20 cellular contexts compared by ENCODE assay signal in the genomic region with DNA sequence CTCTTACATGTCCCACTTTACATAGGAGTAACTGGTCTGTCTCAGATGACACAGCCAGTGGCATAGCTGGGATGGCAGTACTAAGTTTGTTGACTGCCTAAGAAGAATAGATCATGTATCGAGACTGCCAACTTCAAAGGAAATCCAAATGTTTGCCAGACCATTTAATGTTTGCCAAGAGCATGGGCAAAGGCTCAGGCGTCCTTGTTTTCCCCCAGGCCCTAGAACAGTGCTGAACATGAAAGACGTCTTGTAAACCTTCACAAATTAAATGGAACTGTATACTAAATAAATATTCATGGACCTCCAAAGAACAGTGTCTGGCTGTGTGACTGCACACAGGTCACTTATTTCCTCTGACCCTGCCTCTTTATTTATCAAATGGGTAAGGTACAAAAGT.
DNase-seq lines count a peak whose midpoint lies in the region; ATAC-seq, FAIRE-seq and TF ChIP-seq lines count a peak whose summit lies in the region.
"Had no signal": no experiment of that assay in that cellular context is flagged by ENCODE, and none has a peak within 500 bp of the region (broad histone marks: within the 10 kb centered on the region; RNA-seq: fewer than 3 reads in every experiment).

No MANE protein-coding gene starts in this region.

- H3K27ac ChIP-seq in OCI-LY3 (ENCODE audit: low read length) (no peak overlapping the region), HepG2 (ENCODE audit: extremely low read length, insufficient read depth, low read length) (no peak overlapping the region), OCI-LY7 (ENCODE audit: low read depth, low read length, poor library complexity, severe bottlenecking) (no peak overlapping the region)
- H3K27ac ChIP-seq: Peyer's patch, SJSA1 had no signal

- peaks cover 0 to under 1% (median 0%) of the 10 kb centered on the region in 3 donors for H3K27me3 Mint-ChIP-seq in immature natural killer cell (ENCODE audit: low read depth in 3 of 3)

- H3K36me3 ChIP-seq in OCI-LY3 (replicated peaks; ENCODE audit: low read depth, low read length) (no peaks in the 10 kb centered on the region), HepG2 (replicated peaks in 1 of 2; ENCODE audit: control insufficient read depth in 1 of 2, insufficient read depth in 2 of 2, low read length in 2 of 2) (no peaks in the 10 kb centered on the region), OCI-LY7 (ENCODE audit: insufficient read depth, low read length) (no peaks in the 10 kb centered on the region)
- H3K36me3 ChIP-seq: BE2C, Peyer's patch, SJSA1 had no signal

- no peak overlapping the region for H3K4me3 Mint-ChIP-seq in immature natural killer cell
- H3K4me3 Mint-ChIP-seq: CD4-positive, CD25-positive, alpha-beta regulatory T cell had no signal

- H3K79me2 ChIP-seq in OCI-LY3 (ENCODE audit: low read length) (no peaks in the 10 kb centered on the region), HepG2 (ENCODE audit: insufficient read depth, low read length) (no peaks in the 10 kb centered on the region), OCI-LY7 (ENCODE audit: insufficient read depth, low read depth, low read length) (no peaks in the 10 kb centered on the region)

- H2AFZ ChIP-seq in OCI-LY3 (ENCODE audit: low read depth, low read length) = no peak overlapping the region
- H2AFZ ChIP-seq in HepG2 (ENCODE audit: low read length) = no peak overlapping the region
- H2AFZ ChIP-seq in OCI-LY7 (ENCODE audit: low read length) = no peak overlapping the region

- H3K4me1 ChIP-seq in OCI-LY3 (ENCODE audit: low read length) = peaks cover 36% of the 10 kb centered on the region
- peaks cover 17% of the 10 kb centered on the region for H3K4me1 ChIP-seq in HepG2 (ENCODE audit: insufficient read depth, low read length)
- H3K4me1 ChIP-seq in OCI-LY7 (ENCODE audit: insufficient read depth, low read length, poor library complexity, severe bottlenecking) = no peaks in the 10 kb centered on the region
- H3K4me1 ChIP-seq: BE2C, Caco-2, Peyer's patch, SJSA1 had no signal

- H4K20me1 ChIP-seq in OCI-LY3 (ENCODE audit: insufficient read depth, low read length) (no peaks in the 10 kb centered on the region), HepG2 (ENCODE audit: insufficient read depth, low read length) (no peaks in the 10 kb centered on the region), OCI-LY7 (ENCODE audit: insufficient read depth, low read length) (no peaks in the 10 kb centered on the region)

- in situ Hi-C loops in HepG2 (cut with HindIII; ENCODE audit: extremely low pct_ligation_motif_present, low pct_unique_long_range_greater_than_20kb) = no loop called here

- TF ChIP-seq CTCF in OCI-LY3 (IDR thresholded peaks at IDR 0.05; ENCODE audit: low read depth, low read length) (no peak), HepG2 (CRISPR knock-in tag; IDR thresholded peaks at IDR 0.05) (no peak), OCI-LY7 (conservative IDR thresholded peaks at IDR 0.05; ENCODE audit: low read length) (no peak)

- no peak for TF ChIP-seq POLR2A in HepG2 (IDR thresholded peaks at IDR 0.05; ENCODE audit: insufficient read depth in 1 of 2, low read depth in 2 of 2, low read length in 2 of 2)

- peaks cover 1 to 10% (median 3%) of the 10 kb centered on the region in 6 donors for H3K9me3 Mint-ChIP-seq in immature natural killer cell

- FAIRE-seq in HepG2 (lab: Jason Lieb, UNC) = no peak
- FAIRE-seq: GM18507, H1 had no signal

- ATAC-seq in HepG2 (peak; percentile 63), HG03457 (IDR thresholded peaks at IDR 0.05; ENCODE audit: unreplicated experiment) (no peak), HG02840 (IDR thresholded peaks at IDR 0.05; ENCODE audit: low FRiP score, unreplicated experiment) (no peak)

- POLR2A ChIA-PET in HepG2 (lab: Yijun Ruan, JAX) (no interaction called here), OCI-LY7 (lab: Charles Lee) (no interaction called here)

- H3K9me2 ChIP-seq in OCI-LY7 (ENCODE audit: insufficient read depth, low read length) = no peaks in the 10 kb centered on the region

- no peak overlapping the region for H3K9ac ChIP-seq in OCI-LY3 (ENCODE audit: low read length)
- H3K9ac ChIP-seq in HepG2 (ENCODE audit: insufficient read depth, low read depth, low read length) = no peak overlapping the region

- TF ChIP-seq EP300 in HepG2 (IDR thresholded peaks at IDR 0.05; ENCODE audit: low read depth in 2 of 2, low read length in 2 of 2) (0 out of 4 replicates have a peak, but pooled peaks of 1 of the 2 experiments have one; percentile 9), HepG2 (CRISPR knock-in tag; IDR thresholded peaks at IDR 0.05; ENCODE audit: borderline replicate concordance) (no peak)

- H3K4me1 Mint-ChIP-seq in immature natural killer cell = no peaks in the 10 kb centered on the region

- H3K4me2 ChIP-seq in OCI-LY3 (ENCODE audit: low read length) (peak overlapping the region; percentile 31), HepG2 (ENCODE audit: low read depth, low read length) (no peak overlapping the region), OCI-LY7 (ENCODE audit: low read length) (no peak overlapping the region)

- CTCF ChIA-PET in HepG2 (lab: Yijun Ruan, JAX; ENCODE audit: low intra/inter-chr PET ratio, low total read pairs) = no interaction called here
- CTCF ChIA-PET in OCI-LY7 (lab: Charles Lee; ENCODE audit: unreplicated experiment) = no interaction called here

- H3K36me3 Mint-ChIP-seq in immature natural killer cell = no peaks in the 10 kb centered on the region
- H3K36me3 Mint-ChIP-seq: CD4-positive, CD25-positive, alpha-beta regulatory T cell had no signal

- peak; percentile 10 for DNase-seq in NCI-H146 (lab: John Stamatoyannopoulos, UW)
- DNase-seq in NCI-H146 treated with DMSO at 0.1 percent for 48 hours (lab: John Stamatoyannopoulos, UW; ENCODE audit: unreplicated experiment) = no peak
- peak; percentile 60 for DNase-seq in HepG2 (ENCODE audit: low spot score)
- no peak for DNase-seq in immature natural killer cell
- no peak for DNase-seq in OCI-LY7 (ENCODE audit: low spot score)
- DNase-seq: BE2C; Caco-2; CD4-positive, CD25-positive, alpha-beta regulatory T cell; GF-D8; KBM-7; NCI-H1417 treated with DMSO at 0.1 percent for 48 hours; NCI-H2029; NCI-H2171; Peyer's patch had no signal

- no peak overlapping the region for H3K27ac Mint-ChIP-seq in immature natural killer cell
- H3K27ac Mint-ChIP-seq: CD4-positive, CD25-positive, alpha-beta regulatory T cell had no signal

- no peaks in the 10 kb centered on the region for H3K9me3 ChIP-seq in OCI-LY3 (ENCODE audit: insufficient read depth, low read length)
- H3K9me3 ChIP-seq in HepG2 (ENCODE audit: low read length) = no peaks in the 10 kb centered on the region
- no peaks in the 10 kb centered on the region for H3K9me3 ChIP-seq in OCI-LY7 (ENCODE audit: low read length)
- H3K9me3 ChIP-seq: BE2C, Caco-2, Peyer's patch, SJSA1 had no signal

- intact Hi-C loops in HepG2 (cut with micrococcal nuclease; ENCODE audit: unreplicated experiment) (loop anchor here (5.0 kb wide), 1 partner anchor 614 kb away; no protein-coding TSS in a partner anchor), OCI-LY7 (cut with micrococcal nuclease; ENCODE audit: unreplicated experiment) (no loop called here)

- BruUV-seq in HepG2 (replicated peaks; lab: Mats Ljungman, UMichigan) = no TSS peak
- no TSS peak for BruUV-seq in OCI-LY7 (replicated peaks; lab: Mats Ljungman, UMichigan)

- no peak overlapping the region for H3K4me3 ChIP-seq in OCI-LY3 (ENCODE audit: low read length)
- no peak overlapping the region for H3K4me3 ChIP-seq in HepG2 (replicated peaks in 1 of 3; ENCODE audit: insufficient read depth in 1 of 3, low read depth in 2 of 3, low read length in 3 of 3)
- no peak overlapping the region for H3K4me3 ChIP-seq in OCI-LY7 (ENCODE audit: low read depth, low read length, poor library complexity, severe bottlenecking)
- H3K4me3 ChIP-seq: Peyer's patch, SJSA1 had no signal

- no peak for TF ChIP-seq RAD21 in HepG2 (CRISPR knock-in tag; IDR thresholded peaks at IDR 0.05)

- WGBS in HepG2 (ENCODE audit: low lambda C conversion rate) = 0% methylated on average over 3 of the region's 3 CpGs

- no peaks in the 10 kb centered on the region for H3K27me3 ChIP-seq in OCI-LY3 (ENCODE audit: low read depth, low read length)
- H3K27me3 ChIP-seq in HepG2 (ENCODE audit: control insufficient read depth in 1 of 2, insufficient read depth in 2 of 2, low read length in 2 of 2) = no peaks in the 10 kb centered on the region
- H3K27me3 ChIP-seq: BE2C, Peyer's patch, SJSA1 had no signal

TF ChIP-seq in HepG2, 621 proteins besides CTCF, POLR2A, EP300 and RAD21:
- TF ChIP-seq NCOA2 (CRISPR knock-in tag; IDR thresholded peaks at IDR 0.05) = 0 out of 2 replicates have a peak, but pooled peaks have one; percentile 27
- no peak for TF ChIP-seq ZNF557 (CRISPR knock-in tag; IDR thresholded peaks at IDR 0.05)
- no peak for TF ChIP-seq PRPF4 (IDR thresholded peaks at IDR 0.05; ENCODE audit: low read depth, low read length, poor library complexity, severe bottlenecking)
- 0 out of 2 replicates have a peak, but pooled peaks have one; percentile 29 for TF ChIP-seq HNRNPL (IDR thresholded peaks at IDR 0.05; ENCODE audit: low read depth, low read length)
- TF ChIP-seq ISL2 (CRISPR knock-in tag; IDR thresholded peaks at IDR 0.05) = peak; percentile 55; the same call in 1 of the 2 replicates
- TF ChIP-seq SOX13 (IDR thresholded peaks at IDR 0.05) = no peak
- TF ChIP-seq SOX13 (CRISPR knock-in tag; conservative IDR thresholded peaks at IDR 0.05 in 1 of 2, IDR thresholded peaks at IDR 0.05 in 1 of 2) = peak in 1 of 2 experiments; percentile 21; a peak in 1 of 4 replicates
- TF ChIP-seq ZNF3 (CRISPR knock-in tag; IDR thresholded peaks at IDR 0.05) = 0 out of 2 replicates have a peak, but pooled peaks have one; percentile 48
- peak; percentile 29; the same call in 1 of the 2 replicates for TF ChIP-seq TCF7L2 (IDR thresholded peaks at IDR 0.05; ENCODE audit: low read depth, low read length)
- peak; percentile 47; the same call in 1 of the 2 replicates for TF ChIP-seq NR2F2 (IDR thresholded peaks at IDR 0.05; ENCODE audit: borderline replicate concordance, low read depth)
- peak; percentile 15; the same call in 1 of the 2 replicates for TF ChIP-seq SIX1 (CRISPR knock-in tag; IDR thresholded peaks at IDR 0.05; ENCODE audit: borderline replicate concordance)
- peak; percentile 34; the same call in 1 of the 2 replicates for TF ChIP-seq TCF7 (IDR thresholded peaks at IDR 0.05; ENCODE audit: low read depth)
- TF ChIP-seq, protein P1, sequence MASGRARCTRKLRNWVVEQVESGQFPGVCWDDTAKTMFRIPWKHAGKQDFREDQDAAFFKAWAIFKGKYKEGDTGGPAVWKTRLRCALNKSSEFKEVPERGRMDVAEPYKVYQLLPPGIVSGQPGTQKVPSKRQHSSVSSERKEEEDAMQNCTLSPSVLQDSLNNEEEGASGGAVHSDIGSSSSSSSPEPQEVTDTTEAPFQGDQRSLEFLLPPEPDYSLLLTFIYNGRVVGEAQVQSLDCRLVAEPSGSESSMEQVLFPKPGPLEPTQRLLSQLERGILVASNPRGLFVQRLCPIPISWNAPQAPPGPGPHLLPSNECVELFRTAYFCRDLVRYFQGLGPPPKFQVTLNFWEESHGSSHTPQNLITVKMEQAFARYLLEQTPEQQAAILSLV (CRISPR knock-in tag; IDR thresholded peaks at IDR 0.05; ENCODE audit: borderline replicate concordance) = no peak

Comparison
In these comparisons a context has a peak if more than half of its experiments do, and no peak if none do; other contexts are left out.
1. DNase-seq: peak in NCI-H146 (single experiment) and HepG2 (single experiment); none in NCI-H146 treated with DMSO at 0.1 percent for 48 hours (single experiment), immature natural killer cell (0 of 3) and OCI-LY7 (single experiment).